16 cellular contexts compared by ENCODE assay signal in the genomic region with DNA sequence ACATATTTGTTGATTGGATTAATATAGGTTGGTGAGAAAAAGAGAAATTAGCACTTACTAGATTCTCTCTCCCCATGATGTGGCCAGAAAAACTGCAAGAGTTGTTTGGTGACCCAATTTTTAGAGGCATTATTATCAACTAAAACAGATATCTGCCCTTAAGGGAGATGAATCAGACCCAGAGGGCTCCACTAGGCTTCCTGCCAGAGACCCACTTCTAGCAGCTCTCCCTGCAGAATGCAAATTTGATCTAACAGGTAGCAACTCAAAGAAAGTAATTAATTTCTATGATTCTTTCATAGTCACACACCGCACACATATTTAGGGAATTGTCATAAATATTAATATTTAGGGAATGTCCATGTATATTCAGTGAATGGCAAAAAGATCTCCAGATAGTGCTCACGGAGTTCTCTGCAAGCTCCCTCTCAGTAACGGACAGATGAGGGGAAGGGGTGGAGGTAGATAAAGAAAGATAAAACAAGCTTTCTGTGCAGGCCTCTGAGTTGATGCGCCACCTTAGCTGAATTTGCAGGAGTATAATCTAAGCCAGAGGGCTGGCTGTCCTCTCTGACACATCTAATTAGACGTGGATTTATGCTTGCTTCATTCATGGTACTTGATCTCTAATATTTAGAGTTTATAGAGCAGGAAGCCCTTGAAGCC.
"Had no signal": no experiment of that assay in that cellular context is flagged by ENCODE, and none has a peak within 500 bp of the region (broad histone marks: within the 10 kb centered on the region; RNA-seq: fewer than 3 reads in every experiment).

No MANE protein-coding gene starts in this region.

- ATAC-seq: body of pancreas; esophagus mucosa; left ventricle myocardium superior; naive thymus-derived CD8-positive, alpha-beta T cell; pancreas had no signal

- H3K27ac ChIP-seq: body of pancreas, colonic mucosa, pancreas had no signal

- DNase-seq: activated CD4-positive, alpha-beta T cell treated with anti-CD3 and anti-CD28 coated beads, Interleukin-2, amount 10 ng/mL, durations not matched to agents 7 days and 5 days; activated CD4-positive, CD25-positive, alpha-beta regulatory T cell; activated CD8-positive, alpha-beta memory T cell treated with anti-CD3 and anti-CD28 coated beads for 24 hours; activated gamma-delta T cell treated with Interleukin-2 at 50 U/mL for 16 hours; activated naive CD8-positive, alpha-beta T cell treated with anti-CD3 and anti-CD28 coated beads for 36 hours; amygdala; body of pancreas; central memory CD4-positive, alpha-beta T cell; colonic mucosa; hippocampal formation; left ventricle myocardium superior; naive thymus-derived CD8-positive, alpha-beta T cell; pancreas; stimulated activated CD4-positive, alpha-beta T cell treated with anti-CD3 and anti-CD28 coated beads, Interleukin-12 subunit alpha, Interleukin-12 subunit beta, amount 100 ng/mL, for 4 hours; stimulated activated CD4-positive, alpha-beta T cell treated with anti-CD3 and anti-CD28 coated beads, Interleukin-2, amount 100 ng/mL, for 24 hours had no signal

- H3K4me1 ChIP-seq: body of pancreas, colonic mucosa, pancreas had no signal

- H3K27me3 ChIP-seq: body of pancreas, colonic mucosa had no signal
